15 cellular contexts compared by ENCODE assay signal in the genomic region with DNA sequence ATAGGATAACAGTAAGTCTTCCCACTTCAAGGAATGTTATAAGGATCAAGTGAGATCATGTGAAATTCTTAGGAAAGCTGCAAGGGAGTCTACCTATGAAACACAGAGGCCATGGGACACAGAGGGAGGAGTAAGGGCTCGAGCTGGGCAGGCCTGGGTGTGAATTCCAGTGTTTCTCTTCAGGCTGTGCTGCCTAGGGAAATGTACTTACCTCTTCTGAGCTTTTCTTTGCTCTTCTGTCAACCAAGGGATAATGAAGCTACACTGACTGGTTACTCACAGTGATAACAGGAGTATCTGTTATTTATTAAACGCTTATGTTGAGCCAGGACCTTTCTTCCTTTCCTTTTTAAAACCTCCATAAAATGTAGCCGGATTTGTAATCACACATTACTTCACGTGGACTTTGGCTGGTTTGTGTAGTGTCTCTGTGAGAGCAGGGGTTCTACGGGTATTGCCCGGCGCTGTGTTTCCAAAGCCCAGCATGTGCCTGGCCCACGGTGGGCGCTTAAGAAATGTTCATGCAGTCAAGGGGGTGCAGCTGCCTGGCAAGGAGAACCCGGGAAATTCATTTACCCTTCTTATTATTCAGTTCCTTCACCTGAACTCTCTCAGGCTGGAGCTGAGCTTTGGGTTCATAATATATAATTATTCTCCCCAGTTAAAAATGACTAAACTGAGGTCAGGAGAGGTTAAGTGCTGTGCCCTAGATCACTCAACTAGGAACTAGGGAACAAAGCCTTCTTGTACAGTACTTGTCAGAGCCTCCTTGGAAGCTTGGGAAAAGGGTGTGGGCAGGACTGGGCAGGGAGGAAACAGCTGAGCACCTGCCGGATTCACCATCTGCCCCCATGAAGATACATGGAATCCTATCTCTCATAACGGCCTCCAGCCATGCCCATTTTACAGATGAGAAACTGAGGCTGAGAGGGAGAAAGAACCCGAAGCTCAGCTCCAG.
DNase-seq lines count a peak whose midpoint lies in the region; ATAC-seq and TF ChIP-seq lines count a peak whose summit lies in the region.
"Had no signal": no experiment of that assay in that cellular context is flagged by ENCODE, and none has a peak within 500 bp of the region (broad histone marks: within the 10 kb centered on the region; RNA-seq: fewer than 3 reads in every experiment).

No MANE protein-coding gene starts in this region.

- H3K9me3 ChIP-seq in gastroesophageal sphincter (no peaks in the 10 kb centered on the region), sigmoid colon (no peaks in the 10 kb centered on the region), lower lobe of right lung (no peaks in the 10 kb centered on the region)

- H3K36me3 ChIP-seq in gastroesophageal sphincter (no peaks in the 10 kb centered on the region), sigmoid colon (no peaks in the 10 kb centered on the region), lower lobe of right lung (no peaks in the 10 kb centered on the region)
- H3K36me3 ChIP-seq: cardiac muscle cell had no signal

- no peak overlapping the region for H3K4me3 ChIP-seq in gastroesophageal sphincter
- H3K4me3 ChIP-seq in sigmoid colon, result no peak overlapping the region
- no peak overlapping the region for H3K4me3 ChIP-seq in lower lobe of right lung
- H3K4me3 ChIP-seq: cardiac muscle cell had no signal

- ATAC-seq in gastroesophageal sphincter (no peak), lower lobe of right lung (no peak), GM18505 (IDR thresholded peaks at IDR 0.05; ENCODE audit: unreplicated experiment) (no peak)
- ATAC-seq: T-helper 17 cell had no signal

- intact Hi-C loops in sigmoid colon (cut with DNase I) (no loop called here), lower lobe of right lung (cut with DNase I) (no loop called here)

- H3K4me1 ChIP-seq in gastroesophageal sphincter (peaks cover 9 to 79% (median 45%) of the 10 kb centered on the region in 3 donors), sigmoid colon (peaks cover 0 to 79% (median 69%) of the 10 kb centered on the region in 4 donors), lower lobe of right lung (peaks cover 15% of the 10 kb centered on the region)

- peak; percentile 57 for DNase-seq in Caki2 (ENCODE audit: low read depth)
- no peak for DNase-seq in sigmoid colon
- no peak for DNase-seq in DMS153 (lab: John Stamatoyannopoulos, UW)
- no peak for DNase-seq in lower lobe of right lung
- no peak for DNase-seq in islet precursor cell
- DNase-seq: activated CD8-positive, alpha-beta memory T cell treated with anti-CD3 and anti-CD28 coated beads, Interleukin-2, amount 50 U/mL, for 4 hours; activated naive CD4-positive, alpha-beta T cell treated with anti-CD3 and anti-CD28 coated beads, Interleukin-2, amount 50 U/mL, for 16 hours; AML-193; NCI-H2029; NCI-H748 treated with DMSO at 0.1 percent for 48 hours; T-helper 17 cell had no signal

- H3K27ac ChIP-seq in VCaP, result peak overlapping the region; percentile 21; the same call in 1 of the 2 replicates
- H3K27ac ChIP-seq in gastroesophageal sphincter, result peak overlapping the region; percentile 32 to 92 (median 84)
- peak overlapping the region; percentile 77 to 87 (median 84) for H3K27ac ChIP-seq in sigmoid colon
- no peak overlapping the region for H3K27ac ChIP-seq in lower lobe of right lung
- H3K27ac ChIP-seq: cardiac muscle cell had no signal

- in situ Hi-C loops in Caki2 (cut with HindIII; ENCODE audit: low pct_unique_long_range_greater_than_20kb, low sequenced_read_pairs), result no loop called here

- H3K27me3 ChIP-seq in gastroesophageal sphincter (no peaks in the 10 kb centered on the region), sigmoid colon (no peaks in the 10 kb centered on the region), lower lobe of right lung (ENCODE audit: low read depth) (peaks cover 7% of the 10 kb centered on the region)
- H3K27me3 ChIP-seq: cardiac muscle cell had no signal

- 49 to 66% methylated on average over 9 to 10 of the region's 13 CpGs for WGBS in gastroesophageal sphincter (ENCODE audit: low coverage in 1 of 2), 2 donors
- WGBS in sigmoid colon, 2 donors, result 19 to 64% methylated on average over 13 of the region's 13 CpGs

- TF ChIP-seq EP300 in gastroesophageal sphincter (IDR thresholded peaks at IDR 0.05) (no peak), sigmoid colon (IDR thresholded peaks at IDR 0.05) (no peak)

- TF ChIP-seq CTCF in VCaP (conservative IDR thresholded peaks at IDR 0.05) (no peak), gastroesophageal sphincter (IDR thresholded peaks at IDR 0.05) (no peak), sigmoid colon (IDR thresholded peaks at IDR 0.05) (no peak), lower lobe of right lung (IDR thresholded peaks at IDR 0.05) (no peak)

- TF ChIP-seq POLR2A in gastroesophageal sphincter (IDR thresholded peaks at IDR 0.05) (no peak), sigmoid colon (IDR thresholded peaks at IDR 0.05) (no peak), GM18505 (IDR thresholded peaks at IDR 0.05; ENCODE audit: borderline replicate concordance, extremely low read depth, insufficient read depth, insufficient read length) (no peak)
